22 cellular contexts compared by ENCODE assay signal in genomic region chr7:11776083-11776482, GRCh38. TPM values are rescaled to one million over a fixed set of nuclear protein-coding genes. Genes with fewer than 3 reads are reported as not detected.
"Had no signal": no experiment of that assay in that cellular context is flagged by ENCODE, and none has a peak within 500 bp of the region (broad histone marks: within the 10 kb centered on the region; RNA-seq: fewer than 3 reads in every experiment).

No MANE protein-coding gene starts in this region.

- H3K27me3 Mint-ChIP-seq: activated CD4-positive, alpha-beta memory T cell treated with anti-CD3 and anti-CD28 coated beads for 36 hours; activated naive CD4-positive, alpha-beta T cell treated with anti-CD3 and anti-CD28 coated beads, Interleukin-2, amount 10 ng/mL, durations not matched to agents 7 days and 5 days; activated naive CD8-positive, alpha-beta T cell treated with anti-CD3 and anti-CD28 coated beads, Interleukin-2, amount 50 U/mL, for 24 hours; natural killer cell treated with Interleukin-12 subunit alpha and Interleukin-12 subunit beta and Interleukin-15 and Interleukin-18, amount 100 ng/mL, for 72 hours; stimulated activated memory B cell treated with anti-CD40 and anti-IgM and Interleukin-4, amounts not matched to agents 10 μg/mL and 1 μg/mL and 100 μg/mL, for 72 hours had no signal

- H3K27ac ChIP-seq: coronary artery, epithelial cell of prostate, gastroesophageal sphincter, heart left ventricle, pancreas, right lobe of liver, skin epidermis, stomach, suprapubic skin, tibial nerve had no signal

- H3K4me1 ChIP-seq: gastroesophageal sphincter, pancreas, right lobe of liver, stomach, suprapubic skin, tibial nerve had no signal

- H3K27me3 ChIP-seq: gastroesophageal sphincter, heart left ventricle, pancreas, right lobe of liver, stomach, suprapubic skin, tibial nerve had no signal

- ATAC-seq: activated naive CD8-positive, alpha-beta T cell treated with anti-CD3 and anti-CD28 coated beads, Interleukin-2, amount 50 U/mL, for 24 hours; gastroesophageal sphincter; heart left ventricle; left cardiac atrium; natural killer cell treated with Interleukin-12 subunit alpha and Interleukin-12 subunit beta and Interleukin-15 and Interleukin-18, amount 100 ng/mL, for 72 hours; right lobe of liver; stimulated activated memory B cell treated with anti-CD40 and anti-IgM and Interleukin-4, amounts not matched to agents 10 μg/mL and 1 μg/mL and 100 μg/mL, for 72 hours had no signal

- H3K9me3 Mint-ChIP-seq: activated CD4-positive, alpha-beta memory T cell treated with anti-CD3 and anti-CD28 coated beads for 36 hours; activated naive CD4-positive, alpha-beta T cell treated with anti-CD3 and anti-CD28 coated beads, Interleukin-2, amount 10 ng/mL, durations not matched to agents 7 days and 5 days; stimulated activated memory B cell treated with anti-CD40 and anti-IgM and Interleukin-4, amounts not matched to agents 10 μg/mL and 1 μg/mL and 100 μg/mL, for 72 hours had no signal

- H3K36me3 ChIP-seq: gastroesophageal sphincter, heart left ventricle, pancreas, right lobe of liver, stomach, suprapubic skin, tibial nerve had no signal

- H3K4me3 Mint-ChIP-seq: activated CD4-positive, alpha-beta memory T cell treated with anti-CD3 and anti-CD28 coated beads for 36 hours; activated naive CD4-positive, alpha-beta T cell treated with anti-CD3 and anti-CD28 coated beads, Interleukin-2, amount 10 ng/mL, durations not matched to agents 7 days and 5 days; activated naive CD8-positive, alpha-beta T cell treated with anti-CD3 and anti-CD28 coated beads, Interleukin-2, amount 50 U/mL, for 24 hours; natural killer cell treated with Interleukin-12 subunit alpha and Interleukin-12 subunit beta and Interleukin-15 and Interleukin-18, amount 100 ng/mL, for 72 hours; stimulated activated memory B cell treated with anti-CD40 and anti-IgM and Interleukin-4, amounts not matched to agents 10 μg/mL and 1 μg/mL and 100 μg/mL, for 72 hours had no signal

- H3K9me3 ChIP-seq: gastroesophageal sphincter, heart left ventricle, pancreas, right lobe of liver, stomach, suprapubic skin, tibial nerve had no signal

- DNase-seq: activated CD4-positive, alpha-beta memory T cell treated with anti-CD3 and anti-CD28 coated beads for 36 hours; activated CD4-positive, alpha-beta T cell treated with anti-CD3 and anti-CD28 coated beads for 48 hours; activated effector memory CD4-positive, alpha-beta T cell treated with anti-CD3 and anti-CD28 coated beads, Interleukin-2, amount 50 U/mL, for 16 hours; activated naive CD4-positive, alpha-beta T cell treated with anti-CD3 and anti-CD28 coated beads, Interleukin-2, amount 10 ng/mL, durations not matched to agents 7 days and 5 days; activated naive CD8-positive, alpha-beta T cell treated with anti-CD3 and anti-CD28 coated beads, Interleukin-2, amount 50 U/mL, for 24 hours; activated T-cell treated with anti-CD3 and anti-CD28 coated beads for 4 hours; cerebellar nuclear complex; heart left ventricle; islet precursor cell; left cardiac atrium; midbrain; pancreas; right lobe of liver; stomach had no signal

- H3K27ac Mint-ChIP-seq: activated CD4-positive, alpha-beta memory T cell treated with anti-CD3 and anti-CD28 coated beads for 36 hours; activated naive CD4-positive, alpha-beta T cell treated with anti-CD3 and anti-CD28 coated beads, Interleukin-2, amount 10 ng/mL, durations not matched to agents 7 days and 5 days; activated naive CD8-positive, alpha-beta T cell treated with anti-CD3 and anti-CD28 coated beads, Interleukin-2, amount 50 U/mL, for 24 hours; natural killer cell treated with Interleukin-12 subunit alpha and Interleukin-12 subunit beta and Interleukin-15 and Interleukin-18, amount 100 ng/mL, for 72 hours; stimulated activated memory B cell treated with anti-CD40 and anti-IgM and Interleukin-4, amounts not matched to agents 10 μg/mL and 1 μg/mL and 100 μg/mL, for 72 hours had no signal

- H3K4me1 Mint-ChIP-seq: activated naive CD4-positive, alpha-beta T cell treated with anti-CD3 and anti-CD28 coated beads, Interleukin-2, amount 10 ng/mL, durations not matched to agents 7 days and 5 days; activated naive CD8-positive, alpha-beta T cell treated with anti-CD3 and anti-CD28 coated beads, Interleukin-2, amount 50 U/mL, for 24 hours; stimulated activated memory B cell treated with anti-CD40 and anti-IgM and Interleukin-4, amounts not matched to agents 10 μg/mL and 1 μg/mL and 100 μg/mL, for 72 hours had no signal

- H3K4me3 ChIP-seq: coronary artery, gastroesophageal sphincter, pancreas, right lobe of liver, skin epidermis, stomach, suprapubic skin, tibial nerve had no signal

- H3K36me3 Mint-ChIP-seq: activated CD4-positive, alpha-beta memory T cell treated with anti-CD3 and anti-CD28 coated beads for 36 hours; activated naive CD4-positive, alpha-beta T cell treated with anti-CD3 and anti-CD28 coated beads, Interleukin-2, amount 10 ng/mL, durations not matched to agents 7 days and 5 days; natural killer cell treated with Interleukin-12 subunit alpha and Interleukin-12 subunit beta and Interleukin-15 and Interleukin-18, amount 100 ng/mL, for 72 hours; stimulated activated memory B cell treated with anti-CD40 and anti-IgM and Interleukin-4, amounts not matched to agents 10 μg/mL and 1 μg/mL and 100 μg/mL, for 72 hours had no signal

RNA-seq across cellular contexts. Expression of gene THSD7A, which starts 55.9 kb away (rescaled TPM):
- total RNA-seq: activated CD4-positive, alpha-beta memory T cell treated with anti-CD3 and anti-CD28 coated beads for 36 hours had no signal
